32 cellular contexts compared by ENCODE assay signal in the genomic region with DNA sequence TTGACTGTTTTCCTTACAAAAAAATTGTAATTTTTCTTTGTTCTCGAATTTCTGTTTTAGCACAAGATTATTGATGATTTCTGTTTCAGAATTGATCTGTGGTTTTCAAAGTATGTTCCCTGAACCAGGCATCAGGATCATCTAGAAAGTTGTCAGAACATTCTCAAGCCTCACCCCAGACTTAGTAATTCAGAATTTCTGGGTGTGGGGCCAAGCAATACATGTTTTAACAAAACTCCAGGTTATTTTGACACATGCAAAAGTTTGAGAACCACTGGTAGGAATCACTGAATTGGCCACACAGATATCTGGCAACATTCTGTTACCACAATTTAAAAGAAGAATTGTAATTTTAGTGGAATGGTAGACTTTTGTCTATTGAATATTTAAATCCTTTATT.
"Had no signal": no experiment of that assay in that cellular context is flagged by ENCODE, and none has a peak within 500 bp of the region (broad histone marks: within the 10 kb centered on the region; RNA-seq: fewer than 3 reads in every experiment).

No MANE protein-coding gene starts in this region.

- H3K36me3 ChIP-seq: adrenal gland, esophagus muscularis mucosa, gastroesophageal sphincter had no signal

- H3K27ac ChIP-seq: adrenal gland, body of pancreas, esophagus muscularis mucosa, gastroesophageal sphincter had no signal

- DNase-seq: activated CD4-positive, alpha-beta memory T cell treated with anti-CD3 and anti-CD28 coated beads for 36 hours; activated CD4-positive, alpha-beta T cell treated with anti-CD3 and anti-CD28 coated beads for 36 hours; activated CD4-positive, alpha-beta T cell treated with anti-CD3 and anti-CD28 coated beads, Interleukin-2, amount 10 ng/mL, durations not matched to agents 24 days and 14 days; activated CD4-positive, CD25-positive, alpha-beta regulatory T cell; activated CD4-positive, CD25-positive, alpha-beta regulatory T cell treated with anti-CD3 and anti-CD28 coated beads, Interleukin-2, amount 50 U/mL, for 72 hours; activated CD8-positive, alpha-beta memory T cell treated with anti-CD3 and anti-CD28 coated beads, Interleukin-2, amount 10 ng/mL, durations not matched to agents 7 days and 5 days; activated CD8-positive, alpha-beta memory T cell treated with anti-CD3 and anti-CD28 coated beads, Interleukin-2, amount 50 U/mL, for 4 hours; activated CD8-positive, alpha-beta T cell treated with anti-CD3 and anti-CD28 coated beads, Interleukin-2, amount 10 ng/mL, durations not matched to agents 7 days and 5 days; activated effector memory CD4-positive, alpha-beta T cell treated with anti-CD3 and anti-CD28 coated beads, Interleukin-2, amount 50 U/mL, for 16 hours; activated naive CD4-positive, alpha-beta T cell treated with anti-CD3 and anti-CD28 coated beads for 36 hours; activated naive CD8-positive, alpha-beta T cell treated with anti-CD3 and anti-CD28 coated beads for 36 hours; activated naive CD8-positive, alpha-beta T cell treated with anti-CD3 and anti-CD28 coated beads, Interleukin-2, amount 50 U/mL, for 24 hours; activated T-cell treated with anti-CD3 and anti-CD28 coated beads, Interleukin-2, amount 50 U/mL, for 1 hour; activated T-cell treated with anti-CD3 and anti-CD28 coated beads, Interleukin-2, amount 50 U/mL, for 48 hours; adrenal gland; amygdala; aorta; body of pancreas; cortex of kidney; dermis blood vessel endothelial cell; effector CD4-positive, alpha-beta T cell; effector memory CD8-positive, alpha-beta T cell; foreskin melanocyte; head of caudate nucleus; T-helper 2 cell had no signal

- H3K27me3 Mint-ChIP-seq: activated CD4-positive, alpha-beta memory T cell treated with anti-CD3 and anti-CD28 coated beads for 36 hours; activated CD4-positive, alpha-beta T cell treated with anti-CD3 and anti-CD28 coated beads for 36 hours; activated CD4-positive, alpha-beta T cell treated with anti-CD3 and anti-CD28 coated beads, Interleukin-2, amount 10 ng/mL, durations not matched to agents 24 days and 14 days; activated CD8-positive, alpha-beta memory T cell treated with anti-CD3 and anti-CD28 coated beads, Interleukin-2, amount 10 ng/mL, durations not matched to agents 7 days and 5 days; activated naive CD4-positive, alpha-beta T cell treated with anti-CD3 and anti-CD28 coated beads, Interleukin-2, amount 50 U/mL, for 24 hours; activated naive CD8-positive, alpha-beta T cell treated with anti-CD3 and anti-CD28 coated beads for 36 hours; activated naive CD8-positive, alpha-beta T cell treated with anti-CD3 and anti-CD28 coated beads, Interleukin-2, amount 50 U/mL, for 24 hours; central memory CD8-positive, alpha-beta T cell; effector memory CD8-positive, alpha-beta T cell had no signal

- H3K4me3 Mint-ChIP-seq: activated CD4-positive, alpha-beta memory T cell treated with anti-CD3 and anti-CD28 coated beads for 36 hours; activated CD4-positive, alpha-beta T cell treated with anti-CD3 and anti-CD28 coated beads for 36 hours; activated CD4-positive, alpha-beta T cell treated with anti-CD3 and anti-CD28 coated beads, Interleukin-2, amount 10 ng/mL, durations not matched to agents 24 days and 14 days; activated CD8-positive, alpha-beta memory T cell treated with anti-CD3 and anti-CD28 coated beads, Interleukin-2, amount 10 ng/mL, durations not matched to agents 7 days and 5 days; activated CD8-positive, alpha-beta T cell treated with anti-CD3 and anti-CD28 coated beads, Interleukin-2, amount 10 ng/mL, durations not matched to agents 7 days and 5 days; activated naive CD4-positive, alpha-beta T cell treated with anti-CD3 and anti-CD28 coated beads for 36 hours; activated naive CD4-positive, alpha-beta T cell treated with anti-CD3 and anti-CD28 coated beads, Interleukin-2, amount 50 U/mL, for 24 hours; activated naive CD8-positive, alpha-beta T cell treated with anti-CD3 and anti-CD28 coated beads for 36 hours; activated naive CD8-positive, alpha-beta T cell treated with anti-CD3 and anti-CD28 coated beads, Interleukin-2, amount 50 U/mL, for 24 hours; activated T-helper 1 cell treated with anti-CD3 and anti-CD28 coated beads, Interleukin-12 subunit alpha, Interleukin-12 subunit beta, Interleukin-2, Interleukin-4 antibody, amounts not matched to agents 30 ng/mL and 10 ng/mL and 1 ng/mL, durations not matched to agents 14 hours and 24 hours and 36 hours; central memory CD8-positive, alpha-beta T cell; effector memory CD8-positive, alpha-beta T cell had no signal

- H3K4me3 ChIP-seq: adrenal gland, body of pancreas, esophagus muscularis mucosa, gastroesophageal sphincter had no signal

- FAIRE-seq: colon had no signal

- H3K27me3 ChIP-seq: adrenal gland, body of pancreas, esophagus muscularis mucosa, gastroesophageal sphincter had no signal

- H3K36me3 Mint-ChIP-seq: activated CD4-positive, alpha-beta memory T cell treated with anti-CD3 and anti-CD28 coated beads for 36 hours; activated CD8-positive, alpha-beta memory T cell treated with anti-CD3 and anti-CD28 coated beads, Interleukin-2, amount 10 ng/mL, durations not matched to agents 7 days and 5 days; activated naive CD4-positive, alpha-beta T cell treated with anti-CD3 and anti-CD28 coated beads, Interleukin-2, amount 50 U/mL, for 24 hours; activated naive CD8-positive, alpha-beta T cell treated with anti-CD3 and anti-CD28 coated beads for 36 hours had no signal

- H3K27ac Mint-ChIP-seq: activated CD4-positive, alpha-beta memory T cell treated with anti-CD3 and anti-CD28 coated beads for 36 hours; activated CD4-positive, alpha-beta T cell treated with anti-CD3 and anti-CD28 coated beads for 36 hours; activated CD4-positive, alpha-beta T cell treated with anti-CD3 and anti-CD28 coated beads, Interleukin-2, amount 10 ng/mL, durations not matched to agents 24 days and 14 days; activated CD8-positive, alpha-beta memory T cell treated with anti-CD3 and anti-CD28 coated beads, Interleukin-2, amount 10 ng/mL, durations not matched to agents 7 days and 5 days; activated CD8-positive, alpha-beta T cell treated with anti-CD3 and anti-CD28 coated beads, Interleukin-2, amount 10 ng/mL, durations not matched to agents 7 days and 5 days; activated naive CD4-positive, alpha-beta T cell treated with anti-CD3 and anti-CD28 coated beads for 36 hours; activated naive CD4-positive, alpha-beta T cell treated with anti-CD3 and anti-CD28 coated beads, Interleukin-2, amount 50 U/mL, for 24 hours; activated naive CD8-positive, alpha-beta T cell treated with anti-CD3 and anti-CD28 coated beads for 36 hours; activated naive CD8-positive, alpha-beta T cell treated with anti-CD3 and anti-CD28 coated beads, Interleukin-2, amount 50 U/mL, for 24 hours; activated T-helper 1 cell treated with anti-CD3 and anti-CD28 coated beads, Interleukin-12 subunit alpha, Interleukin-12 subunit beta, Interleukin-2, Interleukin-4 antibody, amounts not matched to agents 30 ng/mL and 10 ng/mL and 1 ng/mL, durations not matched to agents 14 hours and 24 hours and 36 hours; activated T-helper 2 cell treated with anti-CD3 and anti-CD28 coated beads, Interferon-gamma antibody, Interleukin-2, Interleukin-4, amounts not matched to agents 10 μg/mL and 5 μg/mL and 100 μg/mL, durations not matched to agents 14 hours and 24 hours and 36 hours; effector memory CD8-positive, alpha-beta T cell had no signal

- H3K9me3 ChIP-seq: adrenal gland, body of pancreas, esophagus muscularis mucosa, gastroesophageal sphincter had no signal

- H3K9me3 Mint-ChIP-seq: activated CD4-positive, alpha-beta memory T cell treated with anti-CD3 and anti-CD28 coated beads for 36 hours; activated CD4-positive, alpha-beta T cell treated with anti-CD3 and anti-CD28 coated beads, Interleukin-2, amount 10 ng/mL, durations not matched to agents 24 days and 14 days; activated naive CD4-positive, alpha-beta T cell treated with anti-CD3 and anti-CD28 coated beads for 36 hours; activated naive CD4-positive, alpha-beta T cell treated with anti-CD3 and anti-CD28 coated beads, Interleukin-2, amount 50 U/mL, for 24 hours; activated naive CD8-positive, alpha-beta T cell treated with anti-CD3 and anti-CD28 coated beads, Interleukin-2, amount 50 U/mL, for 24 hours; activated T-helper 1 cell treated with anti-CD3 and anti-CD28 coated beads, Interleukin-12 subunit alpha, Interleukin-12 subunit beta, Interleukin-2, Interleukin-4 antibody, amounts not matched to agents 30 ng/mL and 10 ng/mL and 1 ng/mL, durations not matched to agents 14 hours and 24 hours and 36 hours had no signal

- ATAC-seq: activated CD4-positive, alpha-beta T cell treated with anti-CD3 and anti-CD28 coated beads for 36 hours; activated CD8-positive, alpha-beta memory T cell treated with anti-CD3 and anti-CD28 coated beads, Interleukin-2, amount 10 ng/mL, durations not matched to agents 7 days and 5 days; activated CD8-positive, alpha-beta T cell treated with anti-CD3 and anti-CD28 coated beads, Interleukin-2, amount 10 ng/mL, durations not matched to agents 7 days and 5 days; activated naive CD8-positive, alpha-beta T cell treated with anti-CD3 and anti-CD28 coated beads, Interleukin-2, amount 50 U/mL, for 24 hours; body of pancreas; effector memory CD8-positive, alpha-beta T cell; gastroesophageal sphincter had no signal

- H3K4me1 Mint-ChIP-seq: activated CD4-positive, alpha-beta T cell treated with anti-CD3 and anti-CD28 coated beads for 36 hours; activated CD4-positive, alpha-beta T cell treated with anti-CD3 and anti-CD28 coated beads, Interleukin-2, amount 10 ng/mL, durations not matched to agents 24 days and 14 days; activated CD8-positive, alpha-beta memory T cell treated with anti-CD3 and anti-CD28 coated beads, Interleukin-2, amount 10 ng/mL, durations not matched to agents 7 days and 5 days; activated naive CD4-positive, alpha-beta T cell treated with anti-CD3 and anti-CD28 coated beads, Interleukin-2, amount 50 U/mL, for 24 hours; activated naive CD8-positive, alpha-beta T cell treated with anti-CD3 and anti-CD28 coated beads for 36 hours; activated naive CD8-positive, alpha-beta T cell treated with anti-CD3 and anti-CD28 coated beads, Interleukin-2, amount 50 U/mL, for 24 hours; central memory CD8-positive, alpha-beta T cell had no signal

- H3K4me1 ChIP-seq: adrenal gland, esophagus muscularis mucosa, gastroesophageal sphincter had no signal
